Comparison of ENCODE assay signal across 7 cellular contexts in the genomic region with DNA sequence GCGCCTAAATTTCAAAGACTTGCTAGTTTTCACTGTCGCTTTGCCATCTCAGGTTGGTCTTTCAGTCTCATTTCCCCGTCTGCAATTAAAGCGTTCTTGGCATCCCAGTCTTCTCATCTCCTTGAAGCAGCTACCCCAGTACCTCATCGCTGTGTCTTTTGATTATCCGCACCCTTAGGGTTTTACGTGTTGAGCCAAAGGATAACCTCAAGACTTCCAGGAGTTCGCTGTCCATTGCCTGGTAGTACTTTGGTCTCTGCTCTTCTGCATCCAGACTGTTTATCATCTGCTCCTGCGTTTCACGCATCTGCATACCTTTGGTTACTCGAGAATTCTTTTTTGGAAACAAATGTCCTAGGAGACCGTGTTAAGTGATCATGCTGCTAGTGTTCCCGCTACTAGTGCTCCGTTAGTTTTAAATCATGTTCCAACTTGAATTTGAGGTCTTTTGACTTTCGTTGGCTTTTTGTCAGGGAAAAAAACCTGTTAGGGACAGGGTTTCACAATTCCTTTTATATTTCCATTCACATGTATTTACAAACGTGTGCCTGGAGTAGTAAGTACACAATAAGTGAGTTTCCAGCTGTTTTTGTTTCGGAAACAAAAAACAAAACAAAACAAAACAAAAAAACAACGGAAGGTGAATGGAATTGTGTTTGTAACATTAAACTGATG. TPM values are rescaled to one million over a fixed set of nuclear protein-coding genes. Genes with fewer than 3 reads are reported as not detected.
A peak's percentile ranks its signal among the peaks of the same experiment; 100 is the strongest.
DNase-seq lines count a peak whose midpoint lies in the region; ATAC-seq, FAIRE-seq and TF ChIP-seq lines count a peak whose summit lies in the region.

No MANE protein-coding gene starts in this region.

- in situ Hi-C loops in KBM-7 (cut with MboI; ENCODE audit: low pct_unique_long_range_greater_than_20kb, low sequenced_read_pairs), result no loop called here

- H3K4me3 ChIP-seq in Loucy (ENCODE audit: low read length, poor library complexity, severe bottlenecking), result peak overlapping the region; percentile 93
- H3K4me3 ChIP-seq in body of pancreas, result peak overlapping the region; percentile 71 to 84
- peak overlapping the region; percentile 59 to 81 (median 76) for H3K4me3 ChIP-seq in keratinocyte (ENCODE audit: control insufficient read depth in 2 of 3, extremely low read depth in 1 of 3, insufficient read depth in 2 of 3, low read depth in 1 of 3, low read length in 3 of 3)

- no peak for TF ChIP-seq CTCF in Loucy (conservative IDR thresholded peaks at IDR 0.05; ENCODE audit: low read length)
- TF ChIP-seq CTCF in body of pancreas (IDR thresholded peaks at IDR 0.05), result no peak
- no peak for TF ChIP-seq CTCF in keratinocyte (optimal IDR thresholded peaks at IDR 0.05 in 1 of 3, IDR thresholded peaks at IDR 0.05 in 1 of 3, conservative IDR thresholded peaks at IDR 0.05 in 1 of 3; ENCODE audit: extremely low read depth in 1 of 3, insufficient read depth in 2 of 3, low read length in 3 of 3)

- H3K9me3 ChIP-seq in Loucy (ENCODE audit: insufficient read depth, low read depth, low read length) (no peaks in the 10 kb centered on the region), body of pancreas (no peaks in the 10 kb centered on the region), keratinocyte (ENCODE audit: control insufficient read depth, low read depth, low read length) (no peaks in the 10 kb centered on the region)

- no peaks in the 10 kb centered on the region for H3K27me3 ChIP-seq in Loucy (ENCODE audit: insufficient read depth, low read length, poor library complexity, severe bottlenecking)
- no peaks in the 10 kb centered on the region for H3K27me3 ChIP-seq in body of pancreas
- H3K27me3 ChIP-seq in keratinocyte (ENCODE audit: control insufficient read depth, extremely low read depth, insufficient read depth, low read length), result no peaks in the 10 kb centered on the region

- H3K27ac Mint-ChIP-seq in stimulated activated naive B cell treated with anti-CD40 and anti-IgM and Interleukin-4, amounts not matched to agents 10 μg/mL and 1 μg/mL and 100 μg/mL, for 72 hours, result peak overlapping the region; percentile 97

- H3F3A ChIP-seq in Loucy (ENCODE audit: low read depth), result no peaks in the 10 kb centered on the region

- peak; percentile 4 for ATAC-seq in GM18907 (IDR thresholded peaks at IDR 0.05; ENCODE audit: unreplicated experiment)
- no peak for ATAC-seq in body of pancreas
- ATAC-seq in stimulated activated naive B cell treated with anti-CD40 and anti-IgM and Interleukin-4, amounts not matched to agents 10 μg/mL and 1 μg/mL and 100 μg/mL, for 72 hours (replicated peaks), result peak in 1 of 2 donors; percentile 13

- FAIRE-seq in keratinocyte (lab: Jason Lieb, UNC), result peak; percentile 29

- H3K27me3 Mint-ChIP-seq in stimulated activated naive B cell treated with anti-CD40 and anti-IgM and Interleukin-4, amounts not matched to agents 10 μg/mL and 1 μg/mL and 100 μg/mL, for 72 hours, result no peaks in the 10 kb centered on the region

- H3K36me3 Mint-ChIP-seq in stimulated activated naive B cell treated with anti-CD40 and anti-IgM and Interleukin-4, amounts not matched to agents 10 μg/mL and 1 μg/mL and 100 μg/mL, for 72 hours, result peaks cover 10 to 31% of the 10 kb centered on the region in 2 donors

- peaks cover 0 to 1% of the 10 kb centered on the region in 2 donors for H3K9me3 Mint-ChIP-seq in stimulated activated naive B cell treated with anti-CD40 and anti-IgM and Interleukin-4, amounts not matched to agents 10 μg/mL and 1 μg/mL and 100 μg/mL, for 72 hours

- dilution Hi-C loops in keratinocyte (cut with MboI; ENCODE audit: extremely low pct_ligation_motif_present, low sequenced_read_pairs), result no loop called here

- H3K9ac ChIP-seq in Loucy (ENCODE audit: low read depth, low read length, poor library complexity, severe bottlenecking) (peak overlapping the region; percentile 87), keratinocyte (ENCODE audit: control insufficient read depth, extremely low read depth, insufficient read depth, low read length) (peak overlapping the region; percentile 90)

- H3K4me1 Mint-ChIP-seq in stimulated activated naive B cell treated with anti-CD40 and anti-IgM and Interleukin-4, amounts not matched to agents 10 μg/mL and 1 μg/mL and 100 μg/mL, for 72 hours, result peaks cover 18 to 32% of the 10 kb centered on the region in 2 donors

- H3K79me2 ChIP-seq in Loucy (ENCODE audit: insufficient read depth, low read length) (peaks cover 59% of the 10 kb centered on the region), keratinocyte (ENCODE audit: control insufficient read depth, insufficient read depth, low read length) (peaks cover 53% of the 10 kb centered on the region)

- WGBS in body of pancreas, 2 donors, result 4 to 5% methylated on average over 18 of the region's 18 CpGs

- H2AFZ ChIP-seq in Loucy (ENCODE audit: low read length) (peak overlapping the region; percentile 78), keratinocyte (ENCODE audit: control insufficient read depth, low read length) (no peak overlapping the region)

- peak overlapping the region; percentile 96 to 97 for H3K4me3 Mint-ChIP-seq in stimulated activated naive B cell treated with anti-CD40 and anti-IgM and Interleukin-4, amounts not matched to agents 10 μg/mL and 1 μg/mL and 100 μg/mL, for 72 hours

- peaks cover 22% of the 10 kb centered on the region for H4K20me1 ChIP-seq in Loucy (ENCODE audit: insufficient read depth, low read length, poor library complexity, severe bottlenecking)
- H4K20me1 ChIP-seq in keratinocyte (ENCODE audit: control insufficient read depth, extremely low read depth, insufficient read depth, low read length), result no peaks in the 10 kb centered on the region

- DNase-seq in body of pancreas, result peak in 1 of 4 donors; percentile 11
- DNase-seq in keratinocyte (ENCODE audit: low read depth, low spot score), result peak; percentile 21
- peak; percentile 8 for DNase-seq in stimulated activated naive B cell treated with anti-CD40 and anti-IgM and Interleukin-4, amounts not matched to agents 10 μg/mL and 1 μg/mL and 100 μg/mL, for 72 hours
- no peak for DNase-seq in NCI-H1436 treated with DMSO at 0.1 percent for 48 hours (lab: John Stamatoyannopoulos, UW)
- no peak for DNase-seq in KBM-7

- peak overlapping the region; percentile 100 for H3K4me2 ChIP-seq in Loucy (ENCODE audit: low read depth, low read length, poor library complexity, severe bottlenecking)
- H3K4me2 ChIP-seq in keratinocyte (ENCODE audit: control insufficient read depth, extremely low read depth, insufficient read depth, low read depth, low read length), result peak overlapping the region; percentile 81

- H3K36me3 ChIP-seq in Loucy (ENCODE audit: insufficient read depth, low read length) (peaks cover 8% of the 10 kb centered on the region; the same call in 1 of the 2 replicates), body of pancreas (replicated peaks in 1 of 2; ENCODE audit: insufficient read depth in 1 of 2, low read depth in 2 of 2) (no peaks in the 10 kb centered on the region), keratinocyte (ENCODE audit: control insufficient read depth in 2 of 2, extremely low read depth in 1 of 2, insufficient read depth in 2 of 2, low read length in 2 of 2) (no peaks in the 10 kb centered on the region)

- TF ChIP-seq POLR2A in body of pancreas (IDR thresholded peaks at IDR 0.05), result no peak

- intact Hi-C loops in body of pancreas (cut with DNase I), result no loop called here

- peaks cover 42% of the 10 kb centered on the region for H3K4me1 ChIP-seq in Loucy (ENCODE audit: insufficient read depth, low read length, poor library complexity, severe bottlenecking)
- H3K4me1 ChIP-seq in body of pancreas, result peaks cover 37% of the 10 kb centered on the region
- peaks cover 28% of the 10 kb centered on the region for H3K4me1 ChIP-seq in keratinocyte (ENCODE audit: control insufficient read depth, extremely low read depth, insufficient read depth, low read length)

- H3K27ac ChIP-seq in body of pancreas (peak overlapping the region; percentile 92 to 95 (median 94)), keratinocyte (ENCODE audit: control insufficient read depth, insufficient read depth, low read length) (peak overlapping the region; percentile 69)

- no peaks in the 10 kb centered on the region for H3K9me2 ChIP-seq in Loucy (replicated peaks; ENCODE audit: low read depth, low read length)

- no peaks in the 10 kb centered on the region for H3K9me1 ChIP-seq in keratinocyte (ENCODE audit: control insufficient read depth, extremely low read depth, insufficient read depth, low read length)

RNA-seq across cellular contexts. Expression of a gene that starts 0.9 kb away (rescaled TPM):
- 10 to 100 TPM; 31.1 to 33.6 TPM for total RNA-seq in body of pancreas
- polyA plus RNA-seq in keratinocyte, result 32.9 to 40.6 TPM (median 34.1 TPM) in 3 replicates
- polyA plus RNA-seq in keratinocyte (2011; ENCODE audit: low read depth), result 64.4 TPM
- polyA plus RNA-seq in keratinocyte (2011; cell fraction: cytosol; rRNA removed), result 18.3 and 36.3 TPM in 2 replicates
- polyA plus RNA-seq in keratinocyte (2011; cell fraction: nucleus; rRNA removed), result 41.7 and 47.8 TPM in 2 replicates
- 21.8 and 23.2 TPM in 2 replicates for polyA plus RNA-seq in keratinocyte (2012; ENCODE audit: low replicate concordance)
- 27.1 to 66.3 TPM (median 50.6 TPM) in 3 replicates for polyA minus RNA-seq in keratinocyte
- 17.6 TPM for polyA minus RNA-seq in keratinocyte (2011; cell fraction: cytosol; rRNA and poly(A)+ RNA removed)
- 43.5 and 88.0 TPM in 2 replicates for polyA minus RNA-seq in keratinocyte (2011; cell fraction: nucleus; rRNA and poly(A)+ RNA removed)

RNA-seq across cellular contexts. Expression of a gene that starts 10.4 kb away (rescaled TPM):
- total RNA-seq in body of pancreas, result 1 to 10 TPM; 2.0 to 4.7 TPM
- polyA plus RNA-seq in keratinocyte, result 2.4 to 4.1 TPM (median 2.7 TPM) in 3 replicates
- polyA plus RNA-seq in keratinocyte (2011; ENCODE audit: low read depth), result 0.65 TPM
- polyA plus RNA-seq in keratinocyte (2011; cell fraction: cytosol; rRNA removed), result 1.1 and 2.2 TPM in 2 replicates
- polyA plus RNA-seq in keratinocyte (2011; cell fraction: nucleus; rRNA removed), result 6.1 and 7.3 TPM in 2 replicates
- 1.4 and 1.5 TPM in 2 replicates for polyA plus RNA-seq in keratinocyte (2012; ENCODE audit: low replicate concordance)
- polyA minus RNA-seq in keratinocyte, result 0.26 to 3.8 TPM (median 2.4 TPM) in 3 replicates
- polyA minus RNA-seq in keratinocyte (2011; cell fraction: cytosol; rRNA and poly(A)+ RNA removed), result 0.77 TPM
- polyA minus RNA-seq in keratinocyte (2011; cell fraction: nucleus; rRNA and poly(A)+ RNA removed), result 2.1 and 3.3 TPM in 2 replicates

RNA-seq across cellular contexts. Expression of a gene that starts 28.6 kb away (rescaled TPM):
- total RNA-seq in body of pancreas, result 1 to 10 TPM; 3.3 to 5.7 TPM
- polyA plus RNA-seq in keratinocyte, result 4.9 to 7.3 TPM (median 5.7 TPM) in 3 replicates
- 2.5 TPM for polyA plus RNA-seq in keratinocyte (2011; ENCODE audit: low read depth)
- 2.1 and 4.8 TPM in 2 replicates for polyA plus RNA-seq in keratinocyte (2011; cell fraction: cytosol; rRNA removed)
- polyA plus RNA-seq in keratinocyte (2011; cell fraction: nucleus; rRNA removed), result 4.5 and 5.5 TPM in 2 replicates
- 3.6 and 6.3 TPM in 2 replicates for polyA plus RNA-seq in keratinocyte (2012; ENCODE audit: low replicate concordance)
- 1.0 to 9.0 TPM (median 6.3 TPM) in 3 replicates for polyA minus RNA-seq in keratinocyte
- 3.5 TPM for polyA minus RNA-seq in keratinocyte (2011; cell fraction: cytosol; rRNA and poly(A)+ RNA removed)
- 7.1 and 12.3 TPM in 2 replicates for polyA minus RNA-seq in keratinocyte (2011; cell fraction: nucleus; rRNA and poly(A)+ RNA removed)

RNA-seq across cellular contexts. Expression of a gene that starts 36.5 kb away (rescaled TPM):
- total RNA-seq in body of pancreas, result 10 to 100 TPM; 19.2 to 24.7 TPM
- polyA plus RNA-seq in keratinocyte, result 31.0 to 35.0 TPM (median 34.2 TPM) in 3 replicates
- polyA plus RNA-seq in keratinocyte (2011; ENCODE audit: low read depth), result 15.1 TPM
- polyA plus RNA-seq in keratinocyte (2011; cell fraction: cytosol; rRNA removed), result 19.9 and 37.4 TPM in 2 replicates
- 28.8 and 32.6 TPM in 2 replicates for polyA plus RNA-seq in keratinocyte (2011; cell fraction: nucleus; rRNA removed)
- polyA plus RNA-seq in keratinocyte (2012; ENCODE audit: low replicate concordance), result 15.4 and 23.0 TPM in 2 replicates
- 30.9 to 108 TPM (median 90.8 TPM) in 3 replicates for polyA minus RNA-seq in keratinocyte
- 55.1 TPM for polyA minus RNA-seq in keratinocyte (2011; cell fraction: cytosol; rRNA and poly(A)+ RNA removed)
- 53.1 and 89.8 TPM in 2 replicates for polyA minus RNA-seq in keratinocyte (2011; cell fraction: nucleus; rRNA and poly(A)+ RNA removed)

Comparison
In these comparisons a context has a peak if more than half of its experiments do, and no peak if none do; other contexts are left out.
1. DNase-seq: peak in keratinocyte (single experiment) and stimulated activated naive B cell treated with anti-CD40 and anti-IgM and Interleukin-4, amounts not matched to agents 10 μg/mL and 1 μg/mL and 100 μg/mL, for 72 hours (single experiment); none in NCI-H1436 treated with DMSO at 0.1 percent for 48 hours (single experiment) and KBM-7 (single experiment).
2. Peak in every context shown above with its lines, with median percentiles within 50 percentile points of each other: H3K4me3 ChIP-seq.